ENCODE assay signal across 7 cellular contexts in the genomic region with DNA sequence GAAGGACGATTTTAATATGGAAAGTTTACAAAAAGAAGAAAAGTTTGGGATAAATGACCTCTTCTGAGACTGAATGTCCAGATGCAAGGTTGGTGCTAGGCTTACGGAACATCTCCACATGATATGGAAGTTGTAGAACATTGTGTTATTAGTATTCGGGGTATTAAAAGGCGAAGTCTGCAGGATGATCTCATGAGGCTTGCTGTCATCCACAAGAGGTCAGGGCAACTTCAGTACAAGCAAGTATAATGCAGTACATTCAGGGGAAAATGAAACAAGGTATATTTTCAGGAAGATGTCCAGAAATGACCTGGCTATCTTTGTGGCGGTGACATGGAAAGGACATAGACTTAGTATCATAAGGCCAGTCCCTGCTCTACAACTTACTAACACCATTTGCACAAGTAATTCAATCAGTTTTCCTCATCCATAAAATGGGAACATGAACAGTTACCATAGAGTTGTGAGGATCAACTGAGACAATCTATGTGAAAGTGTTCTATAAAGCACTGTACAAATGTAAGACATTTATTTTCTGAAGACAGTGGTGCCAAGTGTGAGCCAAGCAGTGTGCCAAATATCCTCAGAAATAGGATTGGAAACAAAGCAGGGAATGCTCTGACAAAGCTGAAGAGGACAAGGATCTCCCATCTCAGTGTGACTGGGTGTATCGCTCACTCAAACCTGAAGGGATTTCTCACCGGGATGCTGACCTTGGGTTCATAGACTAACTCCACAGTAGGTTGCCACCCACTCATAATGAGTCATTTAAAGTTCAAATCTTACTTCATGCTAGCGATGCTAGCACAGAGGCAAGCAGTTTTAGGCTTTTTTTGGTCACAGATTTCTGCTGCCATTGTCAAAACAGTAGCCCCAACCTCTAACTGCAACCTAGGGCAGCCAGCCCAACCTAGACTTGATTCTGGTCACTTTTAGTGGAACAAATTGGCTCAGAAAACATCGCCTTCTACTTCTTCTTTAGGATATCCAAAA.
A peak's percentile ranks its signal among the peaks of the same experiment; 100 is the strongest.
DNase-seq lines count a peak whose midpoint lies in the region; ATAC-seq and TF ChIP-seq lines count a peak whose summit lies in the region.

No MANE protein-coding gene starts in this region.

- peak; percentile 67 for DNase-seq in adipocyte (ENCODE audit: low read depth)
- peak in 1 of 3 donors; percentile 17 for DNase-seq in right lobe of liver
- DNase-seq in tibial artery: no peak
- DNase-seq in T-helper 9 cell: no peak

- intact Hi-C loops in right lobe of liver (cut with DNase I): no loop called here
- intact Hi-C loops in tibial artery (cut with DNase I; ENCODE audit: low total_unique reads): no loop called here

- H3K9ac ChIP-seq in adipocyte (ENCODE audit: low read length): peak overlapping the region; percentile 50

- peaks cover 47% of the 10 kb centered on the region for H3K4me1 ChIP-seq in adipocyte (ENCODE audit: control insufficient read depth, insufficient read depth, low read length)
- H3K4me1 ChIP-seq in right lobe of liver: peaks cover 0 to 31% (median 6%) of the 10 kb centered on the region in 4 donors
- H3K4me1 ChIP-seq in tibial artery: peaks cover 0 to 25% (median 12%) of the 10 kb centered on the region in 4 donors

- TF ChIP-seq CTCF in right lobe of liver (IDR thresholded peaks at IDR 0.05) (peak in 1 of 4 donors; percentile 6), tibial artery (IDR thresholded peaks at IDR 0.05) (no peak)

- no peaks in the 10 kb centered on the region for H3K9me3 ChIP-seq in adipocyte (ENCODE audit: control insufficient read depth, low read length)
- H3K9me3 ChIP-seq in right lobe of liver: no peaks in the 10 kb centered on the region
- H3K9me3 ChIP-seq in tibial artery: no peaks in the 10 kb centered on the region

- WGBS in right lobe of liver (ENCODE audit: insufficient coverage, low coverage, low lambda C conversion rate, missing lambda C conversion rate): 52% methylated on average over 9 of the region's 9 CpGs

- TF ChIP-seq POLR2A in right lobe of liver (IDR thresholded peaks at IDR 0.05): no peak

- H3K36me3 ChIP-seq in adipocyte (ENCODE audit: control insufficient read depth, insufficient read depth, low read length, severe bottlenecking): no peaks in the 10 kb centered on the region
- no peaks in the 10 kb centered on the region for H3K36me3 ChIP-seq in right lobe of liver
- H3K36me3 ChIP-seq in tibial artery: no peaks in the 10 kb centered on the region

- H3K27me3 ChIP-seq in adipocyte (replicated peaks; ENCODE audit: control insufficient read depth, insufficient read depth, low read length) (no peaks in the 10 kb centered on the region), right lobe of liver (no peaks in the 10 kb centered on the region), tibial artery (no peaks in the 10 kb centered on the region)

- ATAC-seq in GM18870 (IDR thresholded peaks at IDR 0.05; ENCODE audit: unreplicated experiment): peak; percentile 79
- peak; percentile 90 for ATAC-seq in HG03045 (IDR thresholded peaks at IDR 0.05; ENCODE audit: unreplicated experiment)
- ATAC-seq in right lobe of liver: peak; percentile 58 to 92 (median 62)
- ATAC-seq in GM19397 (IDR thresholded peaks at IDR 0.05; ENCODE audit: unreplicated experiment): no peak

- no peak overlapping the region for H3K4me3 ChIP-seq in adipocyte (ENCODE audit: low read length)
- no peak overlapping the region for H3K4me3 ChIP-seq in right lobe of liver
- no peak overlapping the region for H3K4me3 ChIP-seq in tibial artery

- no peak overlapping the region for H3K27ac ChIP-seq in right lobe of liver
- H3K27ac ChIP-seq in tibial artery: no peak overlapping the region
